Comparison of ENCODE assay signal across 8 cellular contexts in the genomic region with DNA sequence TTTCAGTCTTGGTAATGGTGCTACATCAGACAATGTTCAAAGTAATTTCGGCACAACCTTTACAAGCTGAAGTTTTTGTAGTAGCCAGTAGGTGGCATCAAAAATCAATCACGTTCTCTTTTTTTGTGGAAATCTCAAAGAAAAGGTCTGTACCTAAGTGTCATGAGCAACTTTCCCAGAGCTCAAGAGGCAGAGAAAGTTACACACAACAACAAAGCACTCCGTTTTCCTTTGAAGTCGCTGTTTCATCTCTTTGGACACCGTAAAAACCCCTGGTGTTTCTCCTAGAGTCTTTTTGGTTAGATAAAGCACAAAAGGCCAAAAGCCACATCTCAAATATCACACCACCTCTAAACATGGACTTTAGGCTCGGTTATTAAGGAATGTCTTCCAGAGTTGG.
DNase-seq lines count a peak whose midpoint lies in the region; ATAC-seq and TF ChIP-seq lines count a peak whose summit lies in the region.

No MANE protein-coding gene starts in this region.

- H3K9ac ChIP-seq in neural progenitor cell, result no peak overlapping the region

- H3K27me3 ChIP-seq in neural progenitor cell, result no peaks in the 10 kb centered on the region

- no peaks in the 10 kb centered on the region for H4K20me1 ChIP-seq in neural progenitor cell (ENCODE audit: low read depth)

- no peaks in the 10 kb centered on the region for H3F3A ChIP-seq in neural progenitor cell (ENCODE audit: low read depth)

- H3K4me1 Mint-ChIP-seq in neural progenitor cell, result peaks cover 11% of the 10 kb centered on the region
- no peaks in the 10 kb centered on the region for H3K4me1 Mint-ChIP-seq in activated naive CD8-positive, alpha-beta T cell treated with anti-CD3 and anti-CD28 coated beads, Interleukin-2, amount 50 U/mL, for 24 hours
- no peaks in the 10 kb centered on the region for H3K4me1 Mint-ChIP-seq in natural killer cell treated with Interleukin-12 subunit alpha and Interleukin-12 subunit beta and Interleukin-15 and Interleukin-18, amount 100 ng/mL, for 72 hours (ENCODE audit: low read depth in 2 of 2)

- ATAC-seq in GM19438 (IDR thresholded peaks at IDR 0.05; ENCODE audit: low read depth, unreplicated experiment) (peak; percentile 87), HG03442 (IDR thresholded peaks at IDR 0.05; ENCODE audit: unreplicated experiment) (peak; percentile 88)
- ATAC-seq in activated naive CD8-positive, alpha-beta T cell treated with anti-CD3 and anti-CD28 coated beads, Interleukin-2, amount 50 U/mL, for 24 hours, result no peak
- no peak for ATAC-seq in natural killer cell treated with Interleukin-12 subunit alpha and Interleukin-12 subunit beta and Interleukin-15 and Interleukin-18, amount 100 ng/mL, for 72 hours

- H3K27me3 Mint-ChIP-seq in neural progenitor cell (ENCODE audit: insufficient read depth, low read depth), result no peaks in the 10 kb centered on the region
- H3K27me3 Mint-ChIP-seq in activated naive CD8-positive, alpha-beta T cell treated with anti-CD3 and anti-CD28 coated beads, Interleukin-2, amount 50 U/mL, for 24 hours, result no peaks in the 10 kb centered on the region
- H3K27me3 Mint-ChIP-seq in natural killer cell treated with Interleukin-12 subunit alpha and Interleukin-12 subunit beta and Interleukin-15 and Interleukin-18, amount 100 ng/mL, for 72 hours, result no peaks in the 10 kb centered on the region

- TF ChIP-seq CTCF in neural progenitor cell (IDR thresholded peaks at IDR 0.05), result peak; percentile 76

- no peak overlapping the region for H3K4me3 ChIP-seq in neural progenitor cell

- H3K4me3 Mint-ChIP-seq in neural progenitor cell, result no peak overlapping the region
- no peak overlapping the region for H3K4me3 Mint-ChIP-seq in activated naive CD8-positive, alpha-beta T cell treated with anti-CD3 and anti-CD28 coated beads, Interleukin-2, amount 50 U/mL, for 24 hours
- no peak overlapping the region for H3K4me3 Mint-ChIP-seq in natural killer cell treated with Interleukin-12 subunit alpha and Interleukin-12 subunit beta and Interleukin-15 and Interleukin-18, amount 100 ng/mL, for 72 hours

- H3K27ac Mint-ChIP-seq in neural progenitor cell, result no peak overlapping the region
- no peak overlapping the region for H3K27ac Mint-ChIP-seq in activated naive CD8-positive, alpha-beta T cell treated with anti-CD3 and anti-CD28 coated beads, Interleukin-2, amount 50 U/mL, for 24 hours
- H3K27ac Mint-ChIP-seq in natural killer cell treated with Interleukin-12 subunit alpha and Interleukin-12 subunit beta and Interleukin-15 and Interleukin-18, amount 100 ng/mL, for 72 hours, result no peak overlapping the region

- no peak overlapping the region for H3K4me2 ChIP-seq in neural progenitor cell

- peak; percentile 9 for DNase-seq in DMS79 (lab: John Stamatoyannopoulos, UW)
- peak; percentile 73 for DNase-seq in NCI-H748 (lab: John Stamatoyannopoulos, UW; ENCODE audit: unreplicated experiment)
- DNase-seq in dermis microvascular lymphatic vessel endothelial cell (ENCODE audit: low read depth in 2 of 2), result peak; percentile 10 to 59
- peak; percentile 67 for DNase-seq in neural progenitor cell (ENCODE audit: low spot score)
- no peak for DNase-seq in activated naive CD8-positive, alpha-beta T cell treated with anti-CD3 and anti-CD28 coated beads, Interleukin-2, amount 50 U/mL, for 24 hours
- DNase-seq in natural killer cell treated with Interleukin-12 subunit alpha and Interleukin-12 subunit beta and Interleukin-15 and Interleukin-18, amount 100 ng/mL, for 72 hours (ENCODE audit: low spot score), result no peak

- no peaks in the 10 kb centered on the region for H3K79me2 ChIP-seq in neural progenitor cell (ENCODE audit: low read depth)

- H3K36me3 Mint-ChIP-seq in neural progenitor cell, result no peaks in the 10 kb centered on the region
- no peaks in the 10 kb centered on the region for H3K36me3 Mint-ChIP-seq in activated naive CD8-positive, alpha-beta T cell treated with anti-CD3 and anti-CD28 coated beads, Interleukin-2, amount 50 U/mL, for 24 hours (ENCODE audit: low read depth)
- H3K36me3 Mint-ChIP-seq in natural killer cell treated with Interleukin-12 subunit alpha and Interleukin-12 subunit beta and Interleukin-15 and Interleukin-18, amount 100 ng/mL, for 72 hours, result peaks cover 2% of the 10 kb centered on the region

- no peak overlapping the region for H3K27ac ChIP-seq in neural progenitor cell

- no peaks in the 10 kb centered on the region for H3K4me1 ChIP-seq in neural progenitor cell

- H3K9me3 Mint-ChIP-seq in neural progenitor cell, result peaks cover 16% of the 10 kb centered on the region
- H3K9me3 Mint-ChIP-seq in activated naive CD8-positive, alpha-beta T cell treated with anti-CD3 and anti-CD28 coated beads, Interleukin-2, amount 50 U/mL, for 24 hours, result no peaks in the 10 kb centered on the region
- H3K9me3 Mint-ChIP-seq in natural killer cell treated with Interleukin-12 subunit alpha and Interleukin-12 subunit beta and Interleukin-15 and Interleukin-18, amount 100 ng/mL, for 72 hours, result peaks cover 3% of the 10 kb centered on the region

- H3K36me3 ChIP-seq in neural progenitor cell, result no peaks in the 10 kb centered on the region

- H2AFZ ChIP-seq in neural progenitor cell (replicated peaks), result peak overlapping the region; percentile 56

- no peaks in the 10 kb centered on the region for H3K9me3 ChIP-seq in neural progenitor cell (ENCODE audit: low read depth)

Comparison
In these comparisons a context has a peak if more than half of its experiments do, and no peak if none do; other contexts are left out.
1. DNase-seq: peak in DMS79 (single experiment), NCI-H748 (single experiment), dermis microvascular lymphatic vessel endothelial cell (2 of 2) and neural progenitor cell (single experiment); none in activated naive CD8-positive, alpha-beta T cell treated with anti-CD3 and anti-CD28 coated beads, Interleukin-2, amount 50 U/mL, for 24 hours (single experiment) and natural killer cell treated with Interleukin-12 subunit alpha and Interleukin-12 subunit beta and Interleukin-15 and Interleukin-18, amount 100 ng/mL, for 72 hours (single experiment).
2. ATAC-seq: peak in GM19438 (single experiment) and HG03442 (single experiment); none in activated naive CD8-positive, alpha-beta T cell treated with anti-CD3 and anti-CD28 coated beads, Interleukin-2, amount 50 U/mL, for 24 hours (single experiment) and natural killer cell treated with Interleukin-12 subunit alpha and Interleukin-12 subunit beta and Interleukin-15 and Interleukin-18, amount 100 ng/mL, for 72 hours (0 of 2).